ENCODE assay signal across 15 cellular contexts in genomic region chr6:167140589-167141474, GRCh38. TPM values are rescaled to one million over a fixed set of nuclear protein-coding genes. Genes with fewer than 3 reads are reported as not detected.
A peak's percentile ranks its signal among the peaks of the same experiment; 100 is the strongest.
DNase-seq lines count a peak whose midpoint lies in the region; ATAC-seq and TF ChIP-seq lines count a peak whose summit lies in the region.
"Had no signal": no experiment of that assay in that cellular context is flagged by ENCODE, and none has a peak within 500 bp of the region (broad histone marks: within the 10 kb centered on the region; RNA-seq: fewer than 3 reads in every experiment).

No MANE protein-coding gene starts in this region.

- peak; percentile 40 for DNase-seq in activated CD8-positive, alpha-beta memory T cell treated with anti-CD3 and anti-CD28 coated beads for 24 hours
- no peak for DNase-seq in activated CD8-positive, alpha-beta memory T cell treated with anti-CD3 and anti-CD28 coated beads, Interleukin-2, amount 50 U/mL, for 4 hours
- DNase-seq in HuH-7 (ENCODE audit: low spot score) (peak; percentile 53), epithelial cell of esophagus (ENCODE audit: low read depth) (peak; percentile 9), HFFc6 (no peak), aorta (no peak)
- no peak for DNase-seq in activated effector memory CD4-positive, alpha-beta T cell treated with Interleukin-2 at 50 U/mL for 16 hours
- DNase-seq: activated CD4-positive, CD25-positive, alpha-beta regulatory T cell treated with anti-CD3 and anti-CD28 coated beads, Interleukin-2, amount 50 U/mL, for 72 hours; activated effector memory CD4-positive, alpha-beta T cell treated with anti-CD3 and anti-CD28 coated beads, Interleukin-2, amount 50 U/mL, for 16 hours; cerebellar nuclear complex; DMS 273 treated with DMSO at 0.1 percent for 48 hours had no signal

- intact Hi-C loops in aorta (cut with DNase I) = loop anchor here (10.0 kb wide), 1 partner anchor 366 kb away; no protein-coding TSS in a partner anchor

- peaks cover 14% of the 10 kb centered on the region for H3K36me3 Mint-ChIP-seq in stimulated activated memory B cell treated with anti-CD40 and anti-IgM and Interleukin-4, amounts not matched to agents 10 μg/mL and 1 μg/mL and 100 μg/mL, for 72 hours
- peaks cover 7% of the 10 kb centered on the region for H3K36me3 Mint-ChIP-seq in HFFc6 (ENCODE audit: low read depth)

- peak; percentile 80 for ATAC-seq in stimulated activated memory B cell treated with anti-CD40 and anti-IgM and Interleukin-4, amounts not matched to agents 10 μg/mL and 1 μg/mL and 100 μg/mL, for 72 hours
- ATAC-seq in aorta (ENCODE audit: low FRiP score) = no peak

- H3K27me3 ChIP-seq in aorta (ENCODE audit: control insufficient read depth in 1 of 2, insufficient read depth in 2 of 2, low read length in 1 of 2) = no peaks in the 10 kb centered on the region

- H3K27ac ChIP-seq in aorta (ENCODE audit: low read depth in 1 of 2, low read length in 2 of 2) = no peak overlapping the region
- H3K27ac ChIP-seq: neutrophil had no signal

- H3K4me3 ChIP-seq in epithelial cell of esophagus (ENCODE audit: low read length) (no peak overlapping the region), aorta (ENCODE audit: low read length in 2 of 2) (no peak overlapping the region)

- WGBS in aorta, 2 donors = 59 to 63% methylated on average over 10 of the region's 10 CpGs

- no peaks in the 10 kb centered on the region for H3K4me1 ChIP-seq in aorta (ENCODE audit: control insufficient read depth in 1 of 2, insufficient read depth in 2 of 2, low read length in 2 of 2)

- H3K9me3 ChIP-seq in aorta (ENCODE audit: control insufficient read depth, low read length) = peaks cover 3% of the 10 kb centered on the region
- H3K9me3 ChIP-seq: neutrophil had no signal

- H3K27me3 Mint-ChIP-seq in stimulated activated memory B cell treated with anti-CD40 and anti-IgM and Interleukin-4, amounts not matched to agents 10 μg/mL and 1 μg/mL and 100 μg/mL, for 72 hours = no peaks in the 10 kb centered on the region
- peaks cover 7% of the 10 kb centered on the region for H3K27me3 Mint-ChIP-seq in HFFc6 (ENCODE audit: insufficient read depth)

- H3K27ac Mint-ChIP-seq in stimulated activated memory B cell treated with anti-CD40 and anti-IgM and Interleukin-4, amounts not matched to agents 10 μg/mL and 1 μg/mL and 100 μg/mL, for 72 hours = peak overlapping the region; percentile 83
- no peak overlapping the region for H3K27ac Mint-ChIP-seq in HFFc6

- TF ChIP-seq CTCF in epithelial cell of esophagus (IDR thresholded peaks at IDR 0.05; ENCODE audit: insufficient read depth, low read depth, low read length, missing control alignments) (no peak), HFFc6 (IDR thresholded peaks at IDR 0.05) (no peak)

- H3K9me3 Mint-ChIP-seq in stimulated activated memory B cell treated with anti-CD40 and anti-IgM and Interleukin-4, amounts not matched to agents 10 μg/mL and 1 μg/mL and 100 μg/mL, for 72 hours = no peaks in the 10 kb centered on the region
- peaks cover 55% of the 10 kb centered on the region for H3K9me3 Mint-ChIP-seq in HFFc6

- no peaks in the 10 kb centered on the region for H3K36me3 ChIP-seq in aorta (ENCODE audit: control insufficient read depth in 1 of 2, insufficient read depth in 2 of 2, low read length in 1 of 2)
- H3K36me3 ChIP-seq: neutrophil had no signal

- H3K4me3 Mint-ChIP-seq in stimulated activated memory B cell treated with anti-CD40 and anti-IgM and Interleukin-4, amounts not matched to agents 10 μg/mL and 1 μg/mL and 100 μg/mL, for 72 hours = no peak overlapping the region
- no peak overlapping the region for H3K4me3 Mint-ChIP-seq in HFFc6

- H3K4me1 Mint-ChIP-seq in stimulated activated memory B cell treated with anti-CD40 and anti-IgM and Interleukin-4, amounts not matched to agents 10 μg/mL and 1 μg/mL and 100 μg/mL, for 72 hours = peaks cover 49% of the 10 kb centered on the region
- H3K4me1 Mint-ChIP-seq in HFFc6 (ENCODE audit: low read depth) = no peaks in the 10 kb centered on the region

RNA-seq across cellular contexts. Expression of gene GPR31, which starts 16.9 kb away (rescaled TPM):
- not detected for total RNA-seq in HFFc6 (2021; fragmentation: NEBNext Ultra II Directional; extraction: Animal tissue kit (Norgen Biotek cat#: 25700))
- not detected for total RNA-seq in aorta
- not detected for polyA plus RNA-seq in aorta
- total RNA-seq: A172, kidney epithelial cell had no signal

RNA-seq across cellular contexts. Expression of gene CCR6, which starts 17.9 kb away (rescaled TPM):
- not detected for total RNA-seq in HFFc6 (2021; fragmentation: NEBNext Ultra II Directional; extraction: Animal tissue kit (Norgen Biotek cat#: 25700))
- total RNA-seq in aorta = under 1 TPM in 1 of 2 donors, not detected in 1; 0.54 TPM
- not detected for polyA plus RNA-seq in aorta
- total RNA-seq: A172, kidney epithelial cell had no signal

Comparison
In these comparisons a context has a peak if more than half of its experiments do, and no peak if none do; other contexts are left out.
1. DNase-seq: peak in activated CD8-positive, alpha-beta memory T cell treated with anti-CD3 and anti-CD28 coated beads for 24 hours (single experiment), HuH-7 (single experiment) and epithelial cell of esophagus (single experiment); none in activated CD8-positive, alpha-beta memory T cell treated with anti-CD3 and anti-CD28 coated beads, Interleukin-2, amount 50 U/mL, for 4 hours (single experiment), HFFc6 (single experiment), aorta (0 of 2) and activated effector memory CD4-positive, alpha-beta T cell treated with Interleukin-2 at 50 U/mL for 16 hours (single experiment).